ENCODE assay signal across 8 cellular contexts in the genomic region with DNA sequence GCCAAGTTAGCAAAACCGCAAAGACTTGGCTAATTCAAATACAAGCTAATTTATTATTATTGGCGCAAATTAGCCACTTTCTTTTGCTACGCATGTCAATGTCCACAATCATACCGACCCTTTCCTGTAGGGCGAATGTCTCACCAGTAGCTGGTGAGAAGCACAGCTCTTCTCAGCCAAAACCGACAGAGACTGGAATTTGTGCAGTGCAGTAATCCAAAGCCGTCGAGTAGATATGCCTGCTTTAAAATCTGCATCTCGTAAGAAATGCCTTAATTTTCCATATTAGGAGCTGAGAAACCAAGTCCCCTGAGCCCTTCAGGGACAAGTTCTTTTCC. TPM values are rescaled to one million over a fixed set of nuclear protein-coding genes. Genes with fewer than 3 reads are reported as not detected.
DNase-seq lines count a peak whose midpoint lies in the region; ATAC-seq lines count a peak whose summit lies in the region.

No MANE protein-coding gene starts in this region.

- peak overlapping the region; percentile 70 for H3K9ac ChIP-seq in iPS-15b (ENCODE audit: low read depth, low read length)

- peak overlapping the region; percentile 97 for H3K27ac ChIP-seq in angular gyrus (ENCODE audit: low read depth, low read length)

- peak; percentile 12 for ATAC-seq in GM21390 (IDR thresholded peaks at IDR 0.05; ENCODE audit: unreplicated experiment)
- ATAC-seq in stimulated activated naive CD8-positive, alpha-beta T cell treated with anti-CD3 and anti-CD28 coated beads, Interleukin-15, Interleukin-2, amounts not matched to agents 100 U/mL and 50 U/mL, for 24 hours = no peak

- no peaks in the 10 kb centered on the region for H3K36me3 ChIP-seq in iPS-15b (ENCODE audit: control insufficient read depth, insufficient read depth, low read length)

- DNase-seq in EL = peak; percentile 76
- DNase-seq in M059J (ENCODE audit: low read depth) = peak; percentile 78
- DNase-seq in stimulated activated naive CD8-positive, alpha-beta T cell treated with anti-CD3 and anti-CD28 coated beads, Interleukin-15, Interleukin-2, amounts not matched to agents 100 U/mL and 50 U/mL, for 24 hours = peak; percentile 15
- no peak for DNase-seq in SKM-1 treated with dmso at 0.1 percent for 144 hours (lab: John Stamatoyannopoulos, UW; ENCODE audit: unreplicated experiment)
- DNase-seq in retina = no peak

- no peaks in the 10 kb centered on the region for H3K27me3 ChIP-seq in iPS-15b (ENCODE audit: control insufficient read depth, insufficient read depth, low read length)

- peak overlapping the region; percentile 94 for H3K4me3 ChIP-seq in iPS-15b (ENCODE audit: low read depth, low read length)

- peaks cover 7% of the 10 kb centered on the region for H3K4me1 ChIP-seq in iPS-15b (ENCODE audit: control insufficient read depth, insufficient read depth, low read length)

- no peaks in the 10 kb centered on the region for H3K9me3 ChIP-seq in iPS-15b (ENCODE audit: control insufficient read depth, insufficient read depth, low read length)

RNA-seq across cellular contexts. Expression of a gene that starts 0.6 kb away (rescaled TPM):
- 4.5 and 5.6 TPM in 2 replicates for total RNA-seq in M059J (2014; rRNA removed; shearing (Covaris generic))

RNA-seq across cellular contexts. Expression of a gene that starts 21.0 kb away (rescaled TPM):
- 62.8 and 107 TPM in 2 replicates for total RNA-seq in M059J (2014; rRNA removed; shearing (Covaris generic))

Comparison
In these comparisons a context has a peak if more than half of its experiments do, and no peak if none do; other contexts are left out.
1. DNase-seq: peak in EL (single experiment), M059J (single experiment) and stimulated activated naive CD8-positive, alpha-beta T cell treated with anti-CD3 and anti-CD28 coated beads, Interleukin-15, Interleukin-2, amounts not matched to agents 100 U/mL and 50 U/mL, for 24 hours (single experiment); none in SKM-1 treated with dmso at 0.1 percent for 144 hours (single experiment) and retina (single experiment).